In the genomic region with DNA sequence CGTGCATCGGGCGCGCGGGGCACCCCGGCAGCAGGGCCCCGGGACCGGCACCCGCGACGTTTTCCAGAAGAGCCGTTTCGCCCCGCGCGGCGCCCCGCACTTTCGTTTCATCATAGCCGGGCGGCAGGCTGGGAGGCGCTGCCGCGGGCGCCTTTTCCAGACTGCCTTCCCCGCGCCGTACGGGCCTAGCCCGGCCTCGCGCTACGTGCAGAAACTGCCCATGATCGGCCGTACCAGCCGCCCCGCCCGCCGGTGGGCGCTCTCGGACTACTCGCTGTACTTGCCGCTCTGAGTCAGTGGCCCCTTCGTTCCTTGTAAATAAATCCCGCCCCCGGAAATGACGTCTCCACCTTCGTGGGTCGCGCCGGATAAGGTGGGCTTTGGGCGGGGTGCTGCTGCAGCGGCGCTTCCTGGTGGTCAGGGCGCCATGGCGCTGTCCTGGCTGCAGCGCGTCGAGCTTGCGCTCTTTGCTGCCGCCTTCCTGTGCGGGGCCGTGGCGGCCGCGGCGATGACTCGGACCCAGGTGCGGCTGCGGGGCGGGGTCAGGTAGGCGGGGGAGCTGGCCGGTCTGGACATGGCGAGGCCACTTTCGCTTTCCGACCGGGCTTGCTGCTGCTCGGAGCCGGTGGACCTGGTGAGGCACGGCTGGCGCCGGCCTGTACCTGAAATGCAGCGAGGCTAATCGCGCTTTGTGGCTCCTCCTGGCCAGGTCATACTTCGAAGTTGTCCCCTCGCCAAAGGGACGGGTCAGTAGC, we compare ENCODE assay signal across 8 cellular contexts. TPM values are rescaled to one million over a fixed set of nuclear protein-coding genes. Genes with fewer than 3 reads are reported as not detected.
DNase-seq lines count a peak whose midpoint lies in the region; ATAC-seq and TF ChIP-seq lines count a peak whose summit lies in the region.

A gene with protein sequence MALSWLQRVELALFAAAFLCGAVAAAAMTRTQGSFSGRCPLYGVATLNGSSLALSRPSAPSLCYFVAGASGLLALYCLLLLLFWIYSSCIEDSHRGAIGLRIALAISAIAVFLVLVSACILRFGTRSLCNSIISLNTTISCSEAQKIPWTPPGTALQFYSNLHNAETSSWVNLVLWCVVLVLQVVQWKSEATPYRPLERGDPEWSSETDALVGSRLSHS (plus strand): TSS at position 398 of the 755 bp plus-strand sequence. CDS start 30 bp downstream, at position 428.

- H3K9me3 ChIP-seq in CD4-positive, alpha-beta T cell (ENCODE audit: control insufficient read depth, low read length), result no peaks in the 10 kb centered on the region
- peaks cover 0 to 2% of the 10 kb centered on the region in 2 donors for H3K9me3 ChIP-seq in lung (ENCODE audit: control insufficient read depth in 2 of 2, insufficient read depth in 1 of 2, low read length in 1 of 2)

- H3K36me3 Mint-ChIP-seq in CD4-positive, alpha-beta T cell (ENCODE audit: low read depth), result peaks cover 65% of the 10 kb centered on the region
- H3K36me3 Mint-ChIP-seq in activated CD4-positive, alpha-beta memory T cell treated with anti-CD3 and anti-CD28 coated beads, Interleukin-2, amount 10 ng/mL, durations not matched to agents 7 days and 5 days (ENCODE audit: low read depth), result peaks cover 44% of the 10 kb centered on the region

- no peak for TF ChIP-seq CTCF in CD4-positive, alpha-beta T cell (IDR thresholded peaks at IDR 0.05)
- TF ChIP-seq CTCF in lung (IDR thresholded peaks at IDR 0.05; ENCODE audit: control extremely low read depth, extremely low read depth), result peak; percentile 52

- POLR2A ChIA-PET in CD4-positive, alpha-beta T cell (lab: Charles Lee), result interaction anchor here (0.6 to 8.8 kb wide), 33 partner anchors 9 to 230 kb away, joined by 3 to 273 read pairs (median 12); partner anchors contain the start of genes BSCL2, C11orf98, CSKMT and GNG3
- POLR2A ChIA-PET in activated CD4-positive, alpha-beta memory T cell treated with anti-CD3 and anti-CD28 coated beads, Interleukin-2, amount 10 ng/mL, durations not matched to agents 7 days and 5 days (lab: Charles Lee), result interaction anchor here (0.6 to 11.3 kb wide), 39 partner anchors 10 to 363 kb away, joined by 3 to 224 read pairs (median 7); partner anchors contain the start of genes B3GAT3, GNG3, HNRNPUL2 and INTS5

- peak; percentile 90 to 98 (median 96) for DNase-seq in CD4-positive, alpha-beta T cell
- DNase-seq in NCI-H82 treated with DMSO at 0.1 percent for 48 hours (lab: John Stamatoyannopoulos, UW; ENCODE audit: unreplicated experiment) (peak; percentile 88), ecto neural progenitor cell (ENCODE audit: low spot score) (peak; percentile 97), lung (ENCODE audit: low spot score) (peak; percentile 99)
- peak; percentile 98 for DNase-seq in activated CD4-positive, alpha-beta memory T cell treated with anti-CD3 and anti-CD28 coated beads, Interleukin-2, amount 10 ng/mL, durations not matched to agents 7 days and 5 days
- peak; percentile 92 to 97 (median 97) for DNase-seq in stimulated activated CD4-positive, alpha-beta T cell treated with anti-CD3 and anti-CD28 coated beads, TNF-alpha, amount 100 ng/mL, for 4 hours (ENCODE audit: low read depth in 3 of 3)

- 0% methylated on average over 79 to 88 of the region's 88 CpGs for WGBS in lung, 2 donors

- H3K27ac ChIP-seq in CD4-positive, alpha-beta T cell (ENCODE audit: low read depth, low read length), result peak within 1 kb of the TSS; percentile 92
- H3K27ac ChIP-seq in lung (ENCODE audit: low read depth in 1 of 2, low read length in 1 of 2), result peak within 1 kb of the TSS; percentile 93 to 98

- peak; percentile 61 for ATAC-seq in CD4-positive, alpha-beta T cell (ENCODE audit: poor library complexity)
- ATAC-seq in GM19397 (IDR thresholded peaks at IDR 0.05; ENCODE audit: unreplicated experiment), result peak; percentile 68
- ATAC-seq in HG03571 (IDR thresholded peaks at IDR 0.05; ENCODE audit: unreplicated experiment), result peak; percentile 50
- peak; percentile 86 for ATAC-seq in lung (ENCODE audit: insufficient read depth, low FRiP score)

- H3K36me3 ChIP-seq in lung (ENCODE audit: control insufficient read depth in 2 of 2, insufficient read depth in 2 of 2, low read length in 2 of 2), result peaks cover 0 to 22% of the 10 kb centered on the region in 2 donors

- H3K27me3 ChIP-seq in CD4-positive, alpha-beta T cell (ENCODE audit: control insufficient read depth, insufficient read depth, low read length), result no peaks in the 10 kb centered on the region
- no peaks in the 10 kb centered on the region for H3K27me3 ChIP-seq in lung (ENCODE audit: control insufficient read depth, insufficient read depth)

- H3K4me3 ChIP-seq in lung, result peak within 1 kb of the TSS; percentile 53

- peaks cover 55% of the 10 kb centered on the region for H3K4me1 Mint-ChIP-seq in CD4-positive, alpha-beta T cell (ENCODE audit: low read depth)
- peaks cover 47% of the 10 kb centered on the region for H3K4me1 Mint-ChIP-seq in activated CD4-positive, alpha-beta memory T cell treated with anti-CD3 and anti-CD28 coated beads, Interleukin-2, amount 10 ng/mL, durations not matched to agents 7 days and 5 days

- CTCF ChIA-PET in CD4-positive, alpha-beta T cell (lab: Charles Lee), result interaction anchor here (0.6 to 3.5 kb wide), 40 partner anchors 7 to 1912 kb away, joined by 3 to 81 read pairs (median 6); partner anchors contain the start of genes B3GAT3, C11orf98, CSKMT and EEF1G
- CTCF ChIA-PET in activated CD4-positive, alpha-beta memory T cell treated with anti-CD3 and anti-CD28 coated beads, Interleukin-2, amount 10 ng/mL, durations not matched to agents 7 days and 5 days (lab: Charles Lee), result interaction anchor here (0.7 to 5.0 kb wide), 43 partner anchors 7 to 362 kb away, joined by 3 to 108 read pairs (median 5); partner anchors contain the start of genes C11orf98, CSKMT, GNG3 and HNRNPUL2

- H3K4me3 Mint-ChIP-seq in CD4-positive, alpha-beta T cell, result peak within 1 kb of the TSS; percentile 98
- peak within 1 kb of the TSS; percentile 95 for H3K4me3 Mint-ChIP-seq in activated CD4-positive, alpha-beta memory T cell treated with anti-CD3 and anti-CD28 coated beads, Interleukin-2, amount 10 ng/mL, durations not matched to agents 7 days and 5 days

- peak within 1 kb of the TSS; percentile 98 for H3K27ac Mint-ChIP-seq in CD4-positive, alpha-beta T cell
- peak within 1 kb of the TSS; percentile 97 for H3K27ac Mint-ChIP-seq in activated CD4-positive, alpha-beta memory T cell treated with anti-CD3 and anti-CD28 coated beads, Interleukin-2, amount 10 ng/mL, durations not matched to agents 7 days and 5 days

- H3K4me1 ChIP-seq in lung (ENCODE audit: control insufficient read depth in 2 of 2, insufficient read depth in 2 of 2, low read length in 2 of 2), result peaks cover 3 to 8% of the 10 kb centered on the region in 2 donors

- intact Hi-C loops in CD4-positive, alpha-beta T cell (cut with DNase I, micrococcal nuclease), result loop anchor here (1.0 to 5.0 kb wide), 9 partner anchors 16 to 195 kb away; partner anchors contain the start of genes NXF1 (in 1 of the 2), TAF6L (in 1 of the 2), TUT1 (in 1 of the 2) and WDR74 (in 1 of the 2)

- H3K9me3 Mint-ChIP-seq in CD4-positive, alpha-beta T cell, result no peaks in the 10 kb centered on the region
- no peaks in the 10 kb centered on the region for H3K9me3 Mint-ChIP-seq in activated CD4-positive, alpha-beta memory T cell treated with anti-CD3 and anti-CD28 coated beads, Interleukin-2, amount 10 ng/mL, durations not matched to agents 7 days and 5 days

- H3K27me3 Mint-ChIP-seq in CD4-positive, alpha-beta T cell, result no peaks in the 10 kb centered on the region
- H3K27me3 Mint-ChIP-seq in activated CD4-positive, alpha-beta memory T cell treated with anti-CD3 and anti-CD28 coated beads, Interleukin-2, amount 10 ng/mL, durations not matched to agents 7 days and 5 days, result no peaks in the 10 kb centered on the region

RNA-seq across cellular contexts. Expression of the gene that starts here (rescaled TPM):
- 10 to 100 TPM; 34.7 to 37.4 TPM for total RNA-seq in CD4-positive, alpha-beta T cell
- 10 to 100 TPM; 46.9 to 48.2 TPM for total RNA-seq in activated CD4-positive, alpha-beta memory T cell treated with anti-CD3 and anti-CD28 coated beads, Interleukin-2, amount 10 ng/mL, durations not matched to agents 7 days and 5 days
- total RNA-seq in lung, result 10 to 100 TPM; 40.0 to 61.0 TPM
- polyA plus RNA-seq in lung, result 10 to 100 TPM; 68.8 to 87.6 TPM

Comparison
In these comparisons a context has a peak if more than half of its experiments do, and no peak if none do; other contexts are left out.
1. Peak in every context shown above with its lines: DNase-seq, ATAC-seq, H3K4me3 ChIP-seq and H3K27ac ChIP-seq.